25 cellular contexts compared by ENCODE assay signal in the genomic region with DNA sequence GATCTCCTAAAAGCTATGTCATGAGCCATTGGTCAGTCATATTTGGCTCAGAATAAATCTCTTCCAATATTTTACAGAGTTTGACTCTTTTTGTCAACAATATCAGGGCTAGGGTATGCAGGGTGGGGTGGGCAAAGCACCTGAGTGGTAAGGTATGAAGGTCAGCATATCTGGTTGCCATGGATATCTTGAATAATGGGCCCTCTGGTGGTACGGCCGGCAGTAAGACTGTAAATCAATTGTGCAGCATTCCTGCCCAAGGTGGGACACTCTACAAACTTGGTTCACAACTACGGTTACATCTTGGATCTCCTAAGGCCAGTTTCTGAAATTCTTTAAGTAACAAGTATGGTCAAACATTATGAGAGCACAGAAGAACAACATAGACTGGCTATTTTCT.
DNase-seq lines count a peak whose midpoint lies in the region; ATAC-seq, FAIRE-seq and TF ChIP-seq lines count a peak whose summit lies in the region.
"Had no signal": no experiment of that assay in that cellular context is flagged by ENCODE, and none has a peak within 500 bp of the region (broad histone marks: within the 10 kb centered on the region; RNA-seq: fewer than 3 reads in every experiment).

No MANE protein-coding gene starts in this region.

- no peaks in the 10 kb centered on the region for H3K9me3 Mint-ChIP-seq in WTC11
- H3K9me3 Mint-ChIP-seq: CD14-positive monocyte; CD8-positive, alpha-beta memory T cell had no signal

- no peaks in the 10 kb centered on the region; a peak in 2 of 5 replicates for H3K27me3 ChIP-seq in HepG2 (ENCODE audit: control insufficient read depth in 1 of 2, insufficient read depth in 2 of 2, low read length in 2 of 2)
- H3K27me3 ChIP-seq in right lobe of liver: no peaks in the 10 kb centered on the region
- H3K27me3 ChIP-seq in mesendoderm (ENCODE audit: insufficient read depth, low read length, poor library complexity): no peaks in the 10 kb centered on the region
- H3K27me3 ChIP-seq in dorsolateral prefrontal cortex: peaks cover 0 to 11% (median 0%) of the 10 kb centered on the region in 45 donors
- H3K27me3 ChIP-seq: BE2C had no signal

- no peaks in the 10 kb centered on the region for H4K20me1 ChIP-seq in HepG2 (ENCODE audit: insufficient read depth, low read length)

- in situ Hi-C loops in HepG2 (cut with HindIII; ENCODE audit: extremely low pct_ligation_motif_present, low pct_unique_long_range_greater_than_20kb): no loop called here

- no peak for TF ChIP-seq POLR2A in HepG2 (IDR thresholded peaks at IDR 0.05; ENCODE audit: insufficient read depth in 1 of 2, low read depth in 2 of 2, low read length in 2 of 2)
- no peak for TF ChIP-seq POLR2A in right lobe of liver (IDR thresholded peaks at IDR 0.05)

- DNase-seq in HepG2 (ENCODE audit: low spot score): peak; percentile 20
- no peak for DNase-seq in right lobe of liver
- DNase-seq in WTC11 (ENCODE audit: low spot score): no peak
- DNase-seq in mesendoderm: peak; percentile 12
- DNase-seq in dorsolateral prefrontal cortex: no peak
- DNase-seq in NCI-H2171 treated with DMSO at 0.1 percent for 48 hours (lab: John Stamatoyannopoulos, UW): no peak
- DNase-seq in RPMI8226: no peak
- DNase-seq: 8988T; ACHN; BE2C; CD8-positive, alpha-beta memory T cell; DMS53; GM23248; Karpas-422; NCI-H1092; NCI-H1417 treated with DMSO at 0.1 percent for 48 hours; NCI-H1930; NCI-H2107; NCI-H446 treated with DMSO at 0.1 percent for 48 hours; NCI-H526 treated with DMSO at 0.1 percent for 48 hours; SK-N-SH; SW 1271 had no signal

- peak; percentile 21 for FAIRE-seq in HepG2 (lab: Jason Lieb, UNC)
- FAIRE-seq: RCC 7860 had no signal

- no peak overlapping the region for H2BK120ac ChIP-seq in mesendoderm (ENCODE audit: low read depth, low read length)

- H3K18ac ChIP-seq in mesendoderm (ENCODE audit: low read length): no peak overlapping the region

- TF ChIP-seq RAD21 in HepG2 (CRISPR knock-in tag; IDR thresholded peaks at IDR 0.05): no peak

- no peak overlapping the region for H3K9ac ChIP-seq in HepG2 (ENCODE audit: insufficient read depth, low read depth, low read length)
- H3K9ac ChIP-seq in mesendoderm (ENCODE audit: low read length): no peak overlapping the region
- H3K9ac ChIP-seq: GM23248, SK-N-SH had no signal

- no peak overlapping the region for H4K8ac ChIP-seq in mesendoderm (ENCODE audit: low read depth, low read length)

- POLR2A ChIA-PET in HepG2 (lab: Yijun Ruan, JAX) (no interaction called here), WTC11 (lab: Charles Lee) (no interaction called here)

- TF ChIP-seq EP300 in HepG2 (IDR thresholded peaks at IDR 0.05; ENCODE audit: low read depth in 2 of 2, low read length in 2 of 2): no peak
- TF ChIP-seq EP300 in HepG2 (CRISPR knock-in tag; IDR thresholded peaks at IDR 0.05; ENCODE audit: borderline replicate concordance): no peak

- H3K56ac ChIP-seq in mesendoderm (ENCODE audit: low read length): no peak overlapping the region

- ATAC-seq in HepG2 (peak; percentile 88), right lobe of liver (no peak), WTC11 (peak; percentile 52; the same call in 1 of the 2 replicates)

- no peaks in the 10 kb centered on the region for H3K79me2 ChIP-seq in HepG2 (ENCODE audit: insufficient read depth, low read length)
- H3K79me2 ChIP-seq in mesendoderm (ENCODE audit: control insufficient read depth, insufficient read depth, low read length): no peaks in the 10 kb centered on the region

- 3% methylated on average over 3 of the region's 3 CpGs for WGBS in HepG2 (ENCODE audit: low lambda C conversion rate)
- WGBS in right lobe of liver (ENCODE audit: insufficient coverage, low coverage, low lambda C conversion rate, missing lambda C conversion rate): 8% methylated on average over 2 of the region's 3 CpGs
- WGBS in mesendoderm (ENCODE audit: extremely low coverage, insufficient coverage, low lambda C conversion rate): no CpG with 5 or more reads among the region's 3 CpGs

- H3K9me3 ChIP-seq in HepG2 (ENCODE audit: low read length) (no peaks in the 10 kb centered on the region), right lobe of liver (no peaks in the 10 kb centered on the region)
- H3K9me3 ChIP-seq: BE2C, HAP-1, SK-N-SH had no signal

- no peak overlapping the region for H3K4me3 Mint-ChIP-seq in WTC11
- H3K4me3 Mint-ChIP-seq: CD14-positive monocyte; CD8-positive, alpha-beta memory T cell had no signal

- TF ChIP-seq CTCF in HepG2 (CRISPR knock-in tag; IDR thresholded peaks at IDR 0.05) (peak; percentile 64), right lobe of liver (IDR thresholded peaks at IDR 0.05) (no peak), WTC11 (IDR thresholded peaks at IDR 0.05) (no peak), dorsolateral prefrontal cortex (IDR thresholded peaks at IDR 0.05 in 54 of 56, conservative IDR thresholded peaks at IDR 0.05 in 2 of 56; ENCODE audit: low read depth in 1 of 56, partially characterized antibody in 56 of 56) (no peak)

- no peak overlapping the region for H3K4ac ChIP-seq in mesendoderm (ENCODE audit: low read depth, low read length)

- H3K79me1 ChIP-seq in mesendoderm (ENCODE audit: low read length): no peaks in the 10 kb centered on the region

- H3K36me3 Mint-ChIP-seq in WTC11: no peaks in the 10 kb centered on the region
- H3K36me3 Mint-ChIP-seq: CD14-positive monocyte; CD8-positive, alpha-beta memory T cell had no signal

- no peak overlapping the region for H2BK15ac ChIP-seq in mesendoderm (replicated peaks; ENCODE audit: low read depth)

- H3K4me1 ChIP-seq in HepG2 (ENCODE audit: insufficient read depth, low read length): peaks cover 6% of the 10 kb centered on the region; the same call in 1 of the 2 replicates
- no peaks in the 10 kb centered on the region for H3K4me1 ChIP-seq in right lobe of liver
- H3K4me1 ChIP-seq in mesendoderm (ENCODE audit: control insufficient read depth, low read depth, low read length): no peaks in the 10 kb centered on the region
- H3K4me1 ChIP-seq: BE2C, HAP-1 had no signal

- H3K27ac ChIP-seq in HepG2 (ENCODE audit: extremely low read length, insufficient read depth, low read length) (no peak overlapping the region), right lobe of liver (no peak overlapping the region), mesendoderm (ENCODE audit: low read depth, low read length) (no peak overlapping the region), dorsolateral prefrontal cortex (no peak overlapping the region)
- H3K27ac ChIP-seq: GM23248 had no signal

- H4K5ac ChIP-seq in mesendoderm (ENCODE audit: low read length): no peak overlapping the region

- H2BK5ac ChIP-seq in mesendoderm (ENCODE audit: low read length): no peak overlapping the region

- CTCF ChIA-PET in HepG2 (lab: Yijun Ruan, JAX; ENCODE audit: low intra/inter-chr PET ratio, low total read pairs) (no interaction called here), WTC11 (lab: Charles Lee) (no interaction called here)

- no TSS peak for BruUV-seq in HepG2 (replicated peaks; lab: Mats Ljungman, UMichigan)

- no peak overlapping the region for H3K4me2 ChIP-seq in HepG2 (ENCODE audit: low read depth, low read length)
- H3K4me2 ChIP-seq in mesendoderm (ENCODE audit: low read length): no peak overlapping the region
- H3K4me2 ChIP-seq: SK-N-SH had no signal

- no peaks in the 10 kb centered on the region for H3K36me3 ChIP-seq in HepG2 (replicated peaks in 1 of 2; ENCODE audit: control insufficient read depth in 1 of 2, insufficient read depth in 2 of 2, low read length in 2 of 2)
- no peaks in the 10 kb centered on the region for H3K36me3 ChIP-seq in right lobe of liver
- no peaks in the 10 kb centered on the region for H3K36me3 ChIP-seq in mesendoderm (ENCODE audit: control insufficient read depth, insufficient read depth, low read length)
- H3K36me3 ChIP-seq: BE2C, HAP-1 had no signal

- intact Hi-C loops in HepG2 (cut with micrococcal nuclease; ENCODE audit: unreplicated experiment): loop anchor here (10.0 kb wide), 1 partner anchor 164 kb away; the partner anchor contains the start of gene NXPH2
- intact Hi-C loops in right lobe of liver (cut with DNase I): no loop called here
- intact Hi-C loops in dorsolateral prefrontal cortex (cut with DNase I): no loop called here

- no peak overlapping the region for H3K23ac ChIP-seq in mesendoderm (ENCODE audit: low read length)

- H2AK5ac ChIP-seq in mesendoderm (ENCODE audit: low read length): no peak overlapping the region

- no peak overlapping the region for H3K4me3 ChIP-seq in HepG2 (replicated peaks in 1 of 3; ENCODE audit: insufficient read depth in 1 of 3, low read depth in 2 of 3, low read length in 3 of 3)
- H3K4me3 ChIP-seq in right lobe of liver: no peak overlapping the region
- no peak overlapping the region for H3K4me3 ChIP-seq in mesendoderm (ENCODE audit: low read length)
- H3K4me3 ChIP-seq in dorsolateral prefrontal cortex: no peak overlapping the region
- H3K4me3 ChIP-seq: GM23248, HAP-1 had no signal

- no peak overlapping the region for H3K27ac Mint-ChIP-seq in WTC11
- H3K27ac Mint-ChIP-seq: CD8-positive, alpha-beta memory T cell had no signal

- no peak overlapping the region for H2AFZ ChIP-seq in HepG2 (ENCODE audit: low read length)
- H2AFZ ChIP-seq: GM23248 had no signal

- no peaks in the 10 kb centered on the region for H3K27me3 Mint-ChIP-seq in WTC11 (ENCODE audit: low read depth)

- no peaks in the 10 kb centered on the region for H3K4me1 Mint-ChIP-seq in WTC11
- H3K4me1 Mint-ChIP-seq: CD8-positive, alpha-beta memory T cell had no signal

TF ChIP-seq in WTC11, 78 proteins besides CTCF, POLR2A, EP300 and RAD21 (continues in another document):
- TF ChIP-seq ZNF317 (CRISPR knock-in tag; IDR thresholded peaks at IDR 0.05; ENCODE audit: borderline replicate concordance, low read depth) (no peak), SP1 (CRISPR knock-in tag; conservative IDR thresholded peaks at IDR 0.05) (no peak)
- TF ChIP-seq, protein P1, sequence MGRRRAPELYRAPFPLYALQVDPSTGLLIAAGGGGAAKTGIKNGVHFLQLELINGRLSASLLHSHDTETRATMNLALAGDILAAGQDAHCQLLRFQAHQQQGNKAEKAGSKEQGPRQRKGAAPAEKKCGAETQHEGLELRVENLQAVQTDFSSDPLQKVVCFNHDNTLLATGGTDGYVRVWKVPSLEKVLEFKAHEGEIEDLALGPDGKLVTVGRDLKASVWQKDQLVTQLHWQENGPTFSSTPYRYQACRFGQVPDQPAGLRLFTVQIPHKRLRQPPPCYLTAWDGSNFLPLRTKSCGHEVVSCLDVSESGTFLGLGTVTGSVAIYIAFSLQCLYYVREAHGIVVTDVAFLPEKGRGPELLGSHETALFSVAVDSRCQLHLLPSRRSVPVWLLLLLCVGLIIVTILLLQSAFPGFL (CRISPR knock-in tag; IDR thresholded peaks at IDR 0.05; ENCODE audit: borderline replicate concordance): no peak

Comparison
In these comparisons a context has a peak if more than half of its experiments do, and no peak if none do; other contexts are left out.
1. ATAC-seq: peak in HepG2 (single experiment) and WTC11 (single experiment); none in right lobe of liver (0 of 4).
2. DNase-seq: peak in HepG2 (single experiment) and mesendoderm (single experiment); none in right lobe of liver (0 of 3), WTC11 (single experiment), dorsolateral prefrontal cortex (0 of 10), NCI-H2171 treated with DMSO at 0.1 percent for 48 hours (single experiment) and RPMI8226 (single experiment).
3. Of the 50 proteins assayed by ChIP-seq in both HepG2 and WTC11: peak only in HepG2: CTCF; only in WTC11: none; in both: none; in neither: 49.